Comparison of ENCODE assay signal across 1 cellular context in the genomic region with DNA sequence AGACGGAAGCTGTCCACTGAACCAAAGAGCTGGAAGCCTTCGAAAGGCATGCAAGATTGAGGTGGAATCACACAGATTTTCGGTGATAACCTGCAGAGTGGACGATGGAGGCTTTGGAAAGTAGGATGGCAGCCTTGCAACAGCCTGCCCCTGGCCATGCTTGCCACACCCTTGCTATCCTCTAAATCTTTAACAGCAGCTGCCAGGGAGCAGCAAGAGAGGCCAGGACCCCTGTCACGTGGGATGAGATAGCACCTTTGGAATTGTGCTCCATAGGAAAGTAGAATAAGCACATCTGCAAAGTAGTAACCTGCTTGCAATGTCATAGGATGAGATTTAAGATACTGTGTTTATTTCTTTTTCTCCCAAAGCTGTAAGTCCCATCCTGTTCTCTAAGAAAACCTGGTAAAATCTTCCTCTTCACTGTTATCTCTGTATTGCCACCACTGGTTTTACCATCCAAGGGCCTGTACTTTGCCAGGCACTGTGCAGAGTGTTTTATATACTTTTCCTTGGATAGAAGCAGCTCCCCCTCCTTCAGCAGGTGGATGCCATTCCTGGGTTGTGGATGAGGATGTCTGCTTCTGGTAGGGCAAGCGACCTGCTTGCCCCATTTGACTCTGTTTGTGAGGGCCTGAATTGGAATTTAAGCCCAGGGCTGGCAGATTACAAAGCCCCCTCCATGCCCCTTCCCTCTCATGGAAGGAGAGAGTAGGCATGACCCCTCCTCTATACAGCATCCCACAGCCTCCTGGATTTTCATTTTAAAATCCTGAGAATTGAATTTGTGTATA.
TF ChIP-seq lines count a peak whose summit lies in the region.

No MANE protein-coding gene starts in this region.

TF ChIP-seq in IMR-90, 13 proteins besides CTCF, POLR2A, EP300 and RAD21:
- TF ChIP-seq, protein P1, sequence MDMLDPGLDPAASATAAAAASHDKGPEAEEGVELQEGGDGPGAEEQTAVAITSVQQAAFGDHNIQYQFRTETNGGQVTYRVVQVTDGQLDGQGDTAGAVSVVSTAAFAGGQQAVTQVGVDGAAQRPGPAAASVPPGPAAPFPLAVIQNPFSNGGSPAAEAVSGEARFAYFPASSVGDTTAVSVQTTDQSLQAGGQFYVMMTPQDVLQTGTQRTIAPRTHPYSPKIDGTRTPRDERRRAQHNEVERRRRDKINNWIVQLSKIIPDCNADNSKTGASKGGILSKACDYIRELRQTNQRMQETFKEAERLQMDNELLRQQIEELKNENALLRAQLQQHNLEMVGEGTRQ (IDR thresholded peaks at IDR 0.05; ENCODE audit: low read depth, low read length): peak; percentile 37; the same call in 1 of the 2 replicates
- TF ChIP-seq MAZ (IDR thresholded peaks at IDR 0.05; ENCODE audit: borderline replicate concordance, low read depth, low read length): no peak
- no peak for TF ChIP-seq MAFK (IDR thresholded peaks at IDR 0.05; ENCODE audit: low read depth, low read length)
- no peak for TF ChIP-seq BHLHE40 (IDR thresholded peaks at IDR 0.05; ENCODE audit: low read depth, low read length)
